Comparison of ENCODE assay signal across 19 cellular contexts in genomic region chrX:112768563-112768962, GRCh38.
DNase-seq lines count a peak whose midpoint lies in the region; ATAC-seq, FAIRE-seq and TF ChIP-seq lines count a peak whose summit lies in the region.
"Had no signal": no experiment of that assay in that cellular context is flagged by ENCODE, and none has a peak within 500 bp of the region (broad histone marks: within the 10 kb centered on the region; RNA-seq: fewer than 3 reads in every experiment).

No MANE protein-coding gene starts in this region.

- peaks cover 16% of the 10 kb centered on the region for H3K4me1 ChIP-seq in SJCRH30
- H3K4me1 ChIP-seq in psoas muscle: no peaks in the 10 kb centered on the region
- H3K4me1 ChIP-seq: BE2C, Caco-2, HAP-1 had no signal

- H3K27me3 ChIP-seq in SJCRH30 (no peaks in the 10 kb centered on the region), psoas muscle (ENCODE audit: insufficient read depth in 3 of 3, low read length in 2 of 3) (no peaks in the 10 kb centered on the region)
- H3K27me3 ChIP-seq: BE2C had no signal

- 44 to 55% (median 50%) methylated on average over 2 of the region's 2 CpGs for WGBS in psoas muscle, 3 donors

- no peak for TF ChIP-seq POLR2A in GM12892 (IDR thresholded peaks at IDR 0.05; ENCODE audit: low read depth, low read length)

- TF ChIP-seq CTCF in psoas muscle (IDR thresholded peaks at IDR 0.05): no peak

- DNase-seq in AG20443 (ENCODE audit: low spot score) (peak; percentile 8), SJCRH30 (no peak), psoas muscle (no peak), GM12892 (ENCODE audit: insufficient read length) (no peak), activated gamma-delta T cell treated with Interleukin-2 at 50 U/mL for 16 hours (no peak)
- DNase-seq: 8988T; BE2C; Caco-2; CD4-positive, alpha-beta T cell had no signal

- ATAC-seq in psoas muscle (peak in 3 of 4 donors; percentile 10 to 59 (median 49)), HG02981 (IDR thresholded peaks at IDR 0.05; ENCODE audit: unreplicated experiment) (no peak), GM18519 (IDR thresholded peaks at IDR 0.05; ENCODE audit: low FRiP score, unreplicated experiment) (no peak)

- H3K9me3 ChIP-seq in SJCRH30 (replicated peaks): no peaks in the 10 kb centered on the region
- H3K9me3 ChIP-seq in psoas muscle: no peaks in the 10 kb centered on the region
- H3K9me3 ChIP-seq: BE2C, Caco-2, HAP-1 had no signal

- no peaks in the 10 kb centered on the region for H3K36me3 ChIP-seq in SJCRH30
- no peaks in the 10 kb centered on the region for H3K36me3 ChIP-seq in psoas muscle (ENCODE audit: insufficient read depth in 1 of 2, low read depth in 1 of 2)
- H3K36me3 ChIP-seq: BE2C, HAP-1 had no signal

- H3K4me3 ChIP-seq in SJCRH30: no peak overlapping the region
- H3K4me3 ChIP-seq in psoas muscle: no peak overlapping the region
- H3K4me3 ChIP-seq: HAP-1 had no signal

- H3K27ac ChIP-seq in SJCRH30: peak overlapping the region; percentile 10; the same call in 1 of the 2 replicates
- peak overlapping the region; percentile 70 for H3K27ac ChIP-seq in psoas muscle
- H3K27ac ChIP-seq: C4-2B, HL-60 had no signal

- intact Hi-C loops in psoas muscle (cut with DNase I): no loop called here

- FAIRE-seq in GM12892 (lab: Jason Lieb, UNC): no peak
- FAIRE-seq: D721Med, G401.6, GM12891, GM18507, H1 had no signal

Comparison
In these comparisons a context has a peak if more than half of its experiments do, and no peak if none do; other contexts are left out.
1. ATAC-seq: peak in psoas muscle (3 of 4); none in HG02981 (single experiment) and GM18519 (single experiment).